ENCODE assay signal across 1 cellular context in genomic region chr11:68469122-68469521, GRCh38.
TF ChIP-seq lines count a peak whose summit lies in the region.

No MANE protein-coding gene starts in this region.

TF ChIP-seq in HepG2, 621 proteins besides CTCF, POLR2A, EP300 and RAD21 (continued from another document):
- no peak for TF ChIP-seq HBP1 (CRISPR knock-in tag; IDR thresholded peaks at IDR 0.05; ENCODE audit: low read depth)
- no peak for TF ChIP-seq DNMT3B (CRISPR knock-in tag; conservative IDR thresholded peaks at IDR 0.05)
- TF ChIP-seq CHD4 (IDR thresholded peaks at IDR 0.05; ENCODE audit: borderline replicate concordance, low read length): no peak
- TF ChIP-seq ZNF101 (CRISPR knock-in tag; IDR thresholded peaks at IDR 0.05; ENCODE audit: borderline replicate concordance, low read depth): no peak
- TF ChIP-seq MED1 (CRISPR knock-in tag; IDR thresholded peaks at IDR 0.05): peak; percentile 24; the same call in 1 of the 2 replicates
- no peak for TF ChIP-seq ZNF672 (CRISPR knock-in tag; IDR thresholded peaks at IDR 0.05)
- TF ChIP-seq ZNF33A (CRISPR knock-in tag; IDR thresholded peaks at IDR 0.05; ENCODE audit: borderline replicate concordance): no peak
- TF ChIP-seq FLYWCH1 (CRISPR knock-in tag; IDR thresholded peaks at IDR 0.05): no peak
- no peak for TF ChIP-seq ATAD3A (CRISPR knock-in tag; IDR thresholded peaks at IDR 0.05)
- no peak for TF ChIP-seq ZMAT5 (CRISPR knock-in tag; IDR thresholded peaks at IDR 0.05; ENCODE audit: borderline replicate concordance, low read depth)
- no peak for TF ChIP-seq AGO2 (optimal IDR thresholded peaks at IDR 0.05; ENCODE audit: low read depth, low read length)
- TF ChIP-seq PHF5A (CRISPR knock-in tag; IDR thresholded peaks at IDR 0.05; ENCODE audit: low read depth, unreplicated experiment): peak; percentile 31
- TF ChIP-seq HCFC1 (IDR thresholded peaks at IDR 0.05; ENCODE audit: low read depth, low read length): no peak
- no peak for TF ChIP-seq MEIS1 (CRISPR knock-in tag; IDR thresholded peaks at IDR 0.05; ENCODE audit: borderline replicate concordance)
- TF ChIP-seq HNRNPLL (IDR thresholded peaks at IDR 0.05; ENCODE audit: low read depth, low read length, poor library complexity, severe bottlenecking): no peak
- no peak for TF ChIP-seq HDAC6 (IDR thresholded peaks at IDR 0.05; ENCODE audit: low read depth, low read length)
- TF ChIP-seq ZBTB8A (CRISPR knock-in tag; IDR thresholded peaks at IDR 0.05; ENCODE audit: borderline replicate concordance, low read depth): no peak
